In genomic region chr1:205430631-205431305, GRCh38 we compare ENCODE assay signal across 8 cellular contexts. TPM values are rescaled to one million over a fixed set of nuclear protein-coding genes. Genes with fewer than 3 reads are reported as not detected.
DNase-seq lines count a peak whose midpoint lies in the region; ATAC-seq and TF ChIP-seq lines count a peak whose summit lies in the region.

No MANE protein-coding gene starts in this region.

- peaks cover 17% of the 10 kb centered on the region; the same call in 1 of the 2 replicates for H3K27me3 ChIP-seq in SJCRH30

- H3K9me3 ChIP-seq in mucosa of descending colon (no peaks in the 10 kb centered on the region), SJCRH30 (replicated peaks) (no peaks in the 10 kb centered on the region)

- peak; percentile 70 for ATAC-seq in mucosa of descending colon

- DNase-seq in EL (peak; percentile 41), NCI-H1105 (lab: John Stamatoyannopoulos, UW) (peak; percentile 34), activated T-cell treated with anti-CD3 and anti-CD28 coated beads for 24 hours (ENCODE audit: low read depth) (peak; percentile 33), epithelial cell of esophagus (ENCODE audit: low read depth) (peak; percentile 49), mucosa of descending colon (peak in 2 of 3 donors; percentile 79 to 81), SJCRH30 (no peak), T1000 (lab: John Stamatoyannopoulos, UW) (no peak)
- DNase-seq in stimulated activated CD8-positive, alpha-beta memory T cell treated with anti-CD3 and anti-CD28 coated beads, Interleukin-7, amount 100 ng/mL, for 4 hours (ENCODE audit: low read depth in 2 of 2) = peak; percentile 11 to 50

- no peak overlapping the region for H3K27ac ChIP-seq in SJCRH30

- H3K4me3 ChIP-seq in epithelial cell of esophagus (ENCODE audit: low read length) (peak overlapping the region; percentile 47), mucosa of descending colon (no peak overlapping the region), SJCRH30 (no peak overlapping the region)

- intact Hi-C loops in mucosa of descending colon (cut with DNase I, micrococcal nuclease) = no loop called here

- TF ChIP-seq CTCF in epithelial cell of esophagus (IDR thresholded peaks at IDR 0.05; ENCODE audit: insufficient read depth, low read depth, low read length, missing control alignments) (peak; percentile 89), mucosa of descending colon (IDR thresholded peaks at IDR 0.05) (peak; percentile 52)

- H3K36me3 ChIP-seq in mucosa of descending colon (ENCODE audit: low read depth) (no peaks in the 10 kb centered on the region), SJCRH30 (no peaks in the 10 kb centered on the region)

- H3K4me1 ChIP-seq in mucosa of descending colon (ENCODE audit: low read depth) (peaks cover 7% of the 10 kb centered on the region), SJCRH30 (peaks cover 14% of the 10 kb centered on the region)

RNA-seq across cellular contexts. Expression of gene LEMD1, which starts 8.9 kb away (rescaled TPM):
- total RNA-seq in mucosa of descending colon = not detected
- total RNA-seq in SJCRH30 (2014; rRNA removed; shearing (Covaris generic)) = 1.5 and 1.7 TPM in 2 replicates

RNA-seq across cellular contexts. Expression of gene BLACAT1, which starts 25.1 kb away (rescaled TPM):
- under 1 TPM; 0.14 to 0.46 (median 0.19) TPM for total RNA-seq in mucosa of descending colon
- total RNA-seq in SJCRH30 (2014; rRNA removed; shearing (Covaris generic)) = 1.1 and 1.4 TPM in 2 replicates

Comparison
In these comparisons a context has a peak if more than half of its experiments do, and no peak if none do; other contexts are left out.
1. DNase-seq: peak in EL (single experiment), NCI-H1105 (single experiment), activated T-cell treated with anti-CD3 and anti-CD28 coated beads for 24 hours (single experiment), epithelial cell of esophagus (single experiment), mucosa of descending colon (2 of 3) and stimulated activated CD8-positive, alpha-beta memory T cell treated with anti-CD3 and anti-CD28 coated beads, Interleukin-7, amount 100 ng/mL, for 4 hours (2 of 2); none in SJCRH30 (0 of 2) and T1000 (single experiment).